In the genomic region with DNA sequence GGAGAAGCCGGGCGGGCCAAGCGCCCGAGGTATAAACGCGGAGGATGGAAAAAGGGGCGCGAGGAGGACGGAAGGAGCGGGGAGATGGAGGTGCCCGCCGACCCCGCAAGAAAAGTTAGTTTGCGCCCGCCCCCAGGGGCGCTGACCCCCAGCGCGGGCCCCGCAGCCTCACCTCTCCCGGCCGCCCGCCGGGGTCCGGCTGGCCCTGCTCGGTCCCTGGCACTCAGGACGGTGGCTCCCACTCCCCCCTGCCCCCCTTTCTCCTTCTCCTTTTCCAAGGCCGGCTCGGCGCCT, we compare ENCODE assay signal across 8 cellular contexts. TPM values are rescaled to one million over a fixed set of nuclear protein-coding genes. Genes with fewer than 3 reads are reported as not detected.
A peak's percentile ranks its signal among the peaks of the same experiment; 100 is the strongest.
DNase-seq lines count a peak whose midpoint lies in the region; ATAC-seq and TF ChIP-seq lines count a peak whose summit lies in the region.

No MANE protein-coding gene starts in this region.

- TF ChIP-seq CTCF in Peyer's patch (IDR thresholded peaks at IDR 0.05) (no peak), fibroblast of mammary gland (conservative IDR thresholded peaks at IDR 0.05; ENCODE audit: control insufficient read depth, insufficient read depth, low read depth, low read length) (no peak)

- peak; percentile 6 for ATAC-seq in GM18502 (IDR thresholded peaks at IDR 0.05; ENCODE audit: poor library complexity, unreplicated experiment)
- ATAC-seq in HG03095 (IDR thresholded peaks at IDR 0.05; ENCODE audit: unreplicated experiment), result no peak

- no peaks in the 10 kb centered on the region for H3K9me3 ChIP-seq in Peyer's patch

- peaks cover 3 to 48% (median 23%) of the 10 kb centered on the region in 4 donors for H3K4me1 ChIP-seq in Peyer's patch

- H3K27me3 ChIP-seq in Peyer's patch, result no peaks in the 10 kb centered on the region

- H3K27ac ChIP-seq in Peyer's patch, result peak overlapping the region; percentile 80 to 91 (median 86)

- peaks cover 0 to 12% (median 0%) of the 10 kb centered on the region in 3 donors for H3K36me3 ChIP-seq in Peyer's patch

- TF ChIP-seq POLR2A in Peyer's patch (IDR thresholded peaks at IDR 0.05), result no peak

- no peak for DNase-seq in Peyer's patch
- no peak for DNase-seq in fibroblast of mammary gland (ENCODE audit: low read depth)
- no peak for DNase-seq in skeletal muscle cell (ENCODE audit: low read depth)
- DNase-seq in SHP77 treated with DMSO at 0.1 percent for 48 hours (lab: John Stamatoyannopoulos, UW), result no peak
- DNase-seq in NCI-H748 (lab: John Stamatoyannopoulos, UW; ENCODE audit: unreplicated experiment), result no peak
- DNase-seq in NCI-H1092 (lab: John Stamatoyannopoulos, UW), result no peak

- H3K4me3 ChIP-seq in Peyer's patch (peak overlapping the region; percentile 86 to 94 (median 92)), fibroblast of mammary gland (ENCODE audit: control insufficient read depth, low read depth, low read length) (peak overlapping the region; percentile 61), skeletal muscle cell (ENCODE audit: low read depth, low read length) (peak overlapping the region; percentile 84)

RNA-seq across cellular contexts. Expression of a gene that starts 0.2 kb away (rescaled TPM):
- total RNA-seq in Peyer's patch, result 10 to 100 TPM; 12.4 to 24.0 (median 17.3) TPM

RNA-seq across cellular contexts. Expression of a gene that starts 1.2 kb away (rescaled TPM):
- total RNA-seq in Peyer's patch, result 10 to 100 TPM; 47.9 to 89.5 (median 80.0) TPM

RNA-seq across cellular contexts. Expression of a gene that starts 10.3 kb away (rescaled TPM):
- 100 to 1,000 TPM; 221 to 563 (median 300) TPM for total RNA-seq in Peyer's patch

RNA-seq across cellular contexts. Expression of a gene that starts 58.7 kb away (rescaled TPM):
- 100 to 1,000 TPM; 114 to 340 (median 178) TPM for total RNA-seq in Peyer's patch
